23 cellular contexts compared by ENCODE assay signal in the genomic region with DNA sequence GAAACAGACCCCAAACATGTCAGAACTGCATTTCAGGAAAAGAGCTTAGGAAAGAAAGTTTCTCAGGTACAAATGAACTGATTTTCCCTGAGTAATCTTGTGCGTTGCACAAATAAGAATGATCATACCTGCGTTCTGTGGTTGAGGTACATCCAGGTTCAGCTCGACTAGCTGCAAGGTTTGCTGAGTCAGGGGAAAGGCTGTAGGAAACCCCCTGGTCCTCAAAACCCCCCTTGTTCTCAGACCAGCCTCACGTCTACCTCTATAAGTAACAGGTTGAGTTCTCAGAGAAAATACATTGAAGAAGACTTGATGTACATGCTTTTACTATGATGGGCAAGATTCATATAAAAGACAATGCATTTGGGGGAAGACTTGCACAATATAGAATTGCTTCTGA.
"Had no signal": no experiment of that assay in that cellular context is flagged by ENCODE, and none has a peak within 500 bp of the region (broad histone marks: within the 10 kb centered on the region; RNA-seq: fewer than 3 reads in every experiment).

No MANE protein-coding gene starts in this region.

- DNase-seq: activated CD4-positive, alpha-beta memory T cell treated with anti-CD3 and anti-CD28 coated beads, Interleukin-2, amount 10 ng/mL, durations not matched to agents 7 days and 5 days; activated CD4-positive, alpha-beta T cell treated with anti-CD3 and anti-CD28 coated beads, Interleukin-2, amount 10 ng/mL, durations not matched to agents 7 days and 5 days; activated CD4-positive, CD25-positive, alpha-beta regulatory T cell; activated gamma-delta T cell; activated naive CD4-positive, alpha-beta T cell treated with anti-CD3 and anti-CD28 coated beads for 36 hours; activated T-cell treated with anti-CD3 and anti-CD28 coated beads for 4 hours; activated T-cell treated with anti-CD3 and anti-CD28 coated beads, Interleukin-2, amount 50 U/mL, for 48 hours; amygdala; brain microvascular endothelial cell; cerebellar nuclear complex; NCI-H1092; NCI-H1417; NCI-H2029; NCI-H2107; NCI-H2171 treated with DMSO at 0.1 percent for 48 hours; NCI-H226; NCI-H526; NCI-H82; SIG-M5; T-helper 2 cell; T1000 had no signal

- H3K27ac ChIP-seq: brain microvascular endothelial cell had no signal

- FAIRE-seq: TTC549 had no signal

- H3K36me3 ChIP-seq: brain microvascular endothelial cell had no signal

- ATAC-seq: activated T-helper 17 cell treated with anti-CD3 and anti-CD28 coated beads, Interleukin-2, amount 50 U/mL, for 72 hours had no signal
